1 cellular context compared by ENCODE assay signal in genomic region chr12:132154341-132154761, GRCh38.
TF ChIP-seq lines count a peak whose summit lies in the region.

No MANE protein-coding gene starts in this region.

TF ChIP-seq in GM23338, 12 proteins besides CTCF, POLR2A, EP300 and RAD21 (continued from another document):
- TF ChIP-seq, protein P1, sequence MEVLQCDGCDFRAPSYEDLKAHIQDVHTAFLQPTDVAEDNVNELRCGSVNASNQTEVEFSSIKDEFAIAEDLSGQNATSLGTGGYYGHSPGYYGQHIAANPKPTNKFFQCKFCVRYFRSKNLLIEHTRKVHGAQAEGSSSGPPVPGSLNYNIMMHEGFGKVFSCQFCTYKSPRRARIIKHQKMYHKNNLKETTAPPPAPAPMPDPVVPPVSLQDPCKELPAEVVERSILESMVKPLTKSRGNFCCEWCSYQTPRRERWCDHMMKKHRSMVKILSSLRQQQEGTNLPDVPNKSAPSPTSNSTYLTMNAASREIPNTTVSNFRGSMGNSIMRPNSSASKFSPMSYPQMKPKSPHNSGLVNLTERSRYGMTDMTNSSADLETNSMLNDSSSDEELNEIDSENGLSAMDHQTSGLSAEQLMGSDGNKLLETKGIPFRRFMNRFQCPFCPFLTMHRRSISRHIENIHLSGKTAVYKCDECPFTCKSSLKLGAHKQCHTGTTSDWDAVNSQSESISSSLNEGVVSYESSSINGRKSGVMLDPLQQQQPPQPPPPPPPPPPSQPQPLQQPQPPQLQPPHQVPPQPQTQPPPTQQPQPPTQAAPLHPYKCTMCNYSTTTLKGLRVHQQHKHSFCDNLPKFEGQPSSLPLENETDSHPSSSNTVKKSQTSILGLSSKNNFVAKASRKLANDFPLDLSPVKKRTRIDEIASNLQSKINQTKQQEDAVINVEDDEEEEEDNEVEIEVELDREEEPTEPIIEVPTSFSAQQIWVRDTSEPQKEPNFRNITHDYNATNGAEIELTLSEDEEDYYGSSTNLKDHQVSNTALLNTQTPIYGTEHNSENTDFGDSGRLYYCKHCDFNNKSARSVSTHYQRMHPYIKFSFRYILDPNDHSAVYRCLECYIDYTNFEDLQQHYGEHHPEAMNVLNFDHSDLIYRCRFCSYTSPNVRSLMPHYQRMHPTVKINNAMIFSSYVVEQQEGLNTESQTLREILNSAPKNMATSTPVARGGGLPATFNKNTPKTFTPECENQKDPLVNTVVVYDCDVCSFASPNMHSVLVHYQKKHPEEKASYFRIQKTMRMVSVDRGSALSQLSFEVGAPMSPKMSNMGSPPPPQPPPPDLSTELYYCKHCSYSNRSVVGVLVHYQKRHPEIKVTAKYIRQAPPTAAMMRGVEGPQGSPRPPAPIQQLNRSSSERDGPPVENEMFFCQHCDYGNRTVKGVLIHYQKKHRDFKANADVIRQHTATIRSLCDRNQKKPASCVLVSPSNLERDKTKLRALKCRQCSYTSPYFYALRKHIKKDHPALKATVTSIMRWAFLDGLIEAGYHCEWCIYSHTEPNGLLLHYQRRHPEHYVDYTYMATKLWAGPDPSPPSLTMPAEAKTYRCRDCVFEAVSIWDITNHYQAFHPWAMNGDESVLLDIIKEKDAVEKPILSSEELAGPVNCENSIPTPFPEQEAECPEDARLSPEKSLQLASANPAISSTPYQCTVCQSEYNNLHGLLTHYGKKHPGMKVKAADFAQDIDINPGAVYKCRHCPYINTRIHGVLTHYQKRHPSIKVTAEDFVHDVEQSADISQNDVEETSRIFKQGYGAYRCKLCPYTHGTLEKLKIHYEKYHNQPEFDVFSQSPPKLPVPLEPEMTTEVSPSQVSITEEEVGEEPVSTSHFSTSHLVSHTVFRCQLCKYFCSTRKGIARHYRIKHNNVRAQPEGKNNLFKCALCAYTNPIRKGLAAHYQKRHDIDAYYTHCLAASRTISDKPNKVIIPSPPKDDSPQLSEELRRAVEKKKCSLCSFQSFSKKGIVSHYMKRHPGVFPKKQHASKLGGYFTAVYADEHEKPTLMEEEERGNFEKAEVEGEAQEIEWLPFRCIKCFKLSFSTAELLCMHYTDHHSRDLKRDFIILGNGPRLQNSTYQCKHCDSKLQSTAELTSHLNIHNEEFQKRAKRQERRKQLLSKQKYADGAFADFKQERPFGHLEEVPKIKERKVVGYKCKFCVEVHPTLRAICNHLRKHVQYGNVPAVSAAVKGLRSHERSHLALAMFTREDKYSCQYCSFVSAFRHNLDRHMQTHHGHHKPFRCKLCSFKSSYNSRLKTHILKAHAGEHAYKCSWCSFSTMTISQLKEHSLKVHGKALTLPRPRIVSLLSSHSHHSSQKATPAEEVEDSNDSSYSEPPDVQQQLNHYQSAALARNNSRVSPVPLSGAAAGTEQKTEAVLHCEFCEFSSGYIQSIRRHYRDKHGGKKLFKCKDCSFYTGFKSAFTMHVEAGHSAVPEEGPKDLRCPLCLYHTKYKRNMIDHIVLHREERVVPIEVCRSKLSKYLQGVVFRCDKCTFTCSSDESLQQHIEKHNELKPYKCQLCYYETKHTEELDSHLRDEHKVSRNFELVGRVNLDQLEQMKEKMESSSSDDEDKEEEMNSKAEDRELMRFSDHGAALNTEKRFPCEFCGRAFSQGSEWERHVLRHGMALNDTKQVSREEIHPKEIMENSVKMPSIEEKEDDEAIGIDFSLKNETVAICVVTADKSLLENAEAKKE (CRISPR knock-in tag; IDR thresholded peaks at IDR 0.05) = no peak
- TF ChIP-seq ZNF331 (CRISPR knock-in tag; IDR thresholded peaks at IDR 0.05; ENCODE audit: low read depth) = no peak
- TF ChIP-seq ZNF114 (CRISPR knock-in tag; IDR thresholded peaks at IDR 0.05) = no peak
